In the genomic region with DNA sequence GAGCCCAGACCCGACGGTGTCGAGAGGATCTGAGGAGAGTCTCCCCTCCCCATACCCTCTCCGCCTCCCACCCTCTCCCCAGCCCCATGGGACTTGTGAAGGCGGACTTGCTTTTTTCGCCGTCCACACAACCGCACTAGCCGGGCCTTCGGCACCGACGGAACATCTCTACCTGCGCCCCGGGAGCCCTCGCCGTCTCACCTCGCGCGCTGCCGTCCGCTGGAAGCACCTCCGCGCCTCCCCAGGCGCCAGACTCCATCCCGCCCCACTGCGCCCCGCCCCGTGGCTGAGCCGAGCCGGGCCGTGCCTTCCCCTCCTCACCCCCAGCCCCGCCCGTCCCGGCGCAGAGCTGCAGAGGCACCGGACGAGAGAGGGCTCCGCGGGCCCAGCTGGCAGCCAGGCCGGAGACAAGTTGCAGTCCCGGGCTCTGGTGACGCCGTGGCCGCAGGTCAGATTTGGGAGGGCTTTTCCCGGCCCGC, we compare ENCODE assay signal across 10 cellular contexts. TPM values are rescaled to one million over a fixed set of nuclear protein-coding genes. Genes with fewer than 3 reads are reported as not detected.
A peak's percentile ranks its signal among the peaks of the same experiment; 100 is the strongest.
DNase-seq lines count a peak whose midpoint lies in the region; ATAC-seq lines count a peak whose summit lies in the region.
"Had no signal": no experiment of that assay in that cellular context is flagged by ENCODE, and none has a peak within 500 bp of the region (broad histone marks: within the 10 kb centered on the region; RNA-seq: fewer than 3 reads in every experiment).

A gene (plus strand): TSS at position 344 of the 479 bp plus-strand sequence. CDS start 1,973 bp downstream, outside the sequence.
A gene with protein sequence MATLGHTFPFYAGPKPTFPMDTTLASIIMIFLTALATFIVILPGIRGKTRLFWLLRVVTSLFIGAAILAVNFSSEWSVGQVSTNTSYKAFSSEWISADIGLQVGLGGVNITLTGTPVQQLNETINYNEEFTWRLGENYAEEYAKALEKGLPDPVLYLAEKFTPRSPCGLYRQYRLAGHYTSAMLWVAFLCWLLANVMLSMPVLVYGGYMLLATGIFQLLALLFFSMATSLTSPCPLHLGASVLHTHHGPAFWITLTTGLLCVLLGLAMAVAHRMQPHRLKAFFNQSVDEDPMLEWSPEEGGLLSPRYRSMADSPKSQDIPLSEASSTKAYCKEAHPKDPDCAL (minus strand): TSS at position 229 of the 479 bp plus-strand sequence. CDS start 6,865 bp downstream, outside the sequence.

- peaks cover 15% of the 10 kb centered on the region for H3K27me3 ChIP-seq in GM23248 (replicated peaks; ENCODE audit: insufficient read depth)
- peaks cover 18% of the 10 kb centered on the region for H3K27me3 ChIP-seq in rectal smooth muscle tissue (ENCODE audit: control insufficient read depth, insufficient read depth, low read length)

- intact Hi-C loops in left ventricle myocardium superior (cut with micrococcal nuclease): no loop called here

- H3K27ac ChIP-seq in GM23248: no peak within 1 kb of the TSS
- H3K27ac ChIP-seq in rectal smooth muscle tissue (ENCODE audit: low read depth, low read length): no peak within 1 kb of the TSS

- no peaks in the 10 kb centered on the region for H3K36me3 ChIP-seq in GM23248 (ENCODE audit: low read depth)
- no peaks in the 10 kb centered on the region for H3K36me3 ChIP-seq in rectal smooth muscle tissue (ENCODE audit: control insufficient read depth, insufficient read depth, low read length)

- H3K9ac ChIP-seq in GM23248 (no peak within 1 kb of the TSS), rectal smooth muscle tissue (ENCODE audit: low read length) (no peak within 1 kb of the TSS)

- H2AFZ ChIP-seq in GM23248: peak within 1 kb of the TSS; percentile 68

- DNase-seq in GM23248 (peak; percentile 56), left ventricle myocardium superior (peak; percentile 72), foreskin melanocyte (no peak), NAMALWA (ENCODE audit: low spot score) (no peak), HT-29 (ENCODE audit: low spot score) (no peak), A172 (ENCODE audit: low spot score) (no peak)
- DNase-seq in activated T-cell treated with anti-CD3 and anti-CD28 coated beads, Interleukin-2, amount 50 U/mL, for 48 hours: peak; percentile 49 to 56
- DNase-seq: activated CD4-positive, CD25-positive, alpha-beta regulatory T cell treated with anti-CD3 and anti-CD28 coated beads, Interleukin-2, amount 50 U/mL, for 72 hours had no signal

- ATAC-seq in left ventricle myocardium superior: peak; percentile 92

- no peaks in the 10 kb centered on the region for H3F3A ChIP-seq in GM23248 (ENCODE audit: insufficient read depth)

- peak within 1 kb of the TSS; percentile 37 for H3K4me2 ChIP-seq in GM23248 (ENCODE audit: unreplicated experiment)

- H3K4me3 ChIP-seq in GM23248: peak within 1 kb of the TSS; percentile 46
- peak within 1 kb of the TSS; percentile 40 for H3K4me3 ChIP-seq in rectal smooth muscle tissue (ENCODE audit: low read length)

- in situ Hi-C loops in GM23248 (cut with MboI): no loop called here

- no peaks in the 10 kb centered on the region for H3K9me2 ChIP-seq in GM23248 (ENCODE audit: insufficient read depth)

- 2 to 4% methylated on average over 10 to 41 of the region's 46 CpGs for WGBS in GM23248 (ENCODE audit: low coverage in 1 of 2, low lambda C conversion rate in 2 of 2, missing lambda C conversion rate in 2 of 2), 2 experiments

- H3K9me3 ChIP-seq in GM23248 (ENCODE audit: low read depth): no peaks in the 10 kb centered on the region

- H3K79me2 ChIP-seq in GM23248 (ENCODE audit: insufficient read depth): no peaks in the 10 kb centered on the region

- no peaks in the 10 kb centered on the region for H4K20me1 ChIP-seq in GM23248 (ENCODE audit: insufficient read depth)

- no peaks in the 10 kb centered on the region for H3K4me1 ChIP-seq in GM23248 (ENCODE audit: insufficient read depth)
- no peaks in the 10 kb centered on the region for H3K4me1 ChIP-seq in rectal smooth muscle tissue (ENCODE audit: control insufficient read depth, insufficient read depth, low read length)

RNA-seq across cellular contexts. Expression of the first gene that starts in this region (rescaled TPM):
- 0.32 and 0.89 TPM in 2 replicates for total RNA-seq in GM23248 (2014; rRNA removed; shearing (Covaris generic))
- polyA plus RNA-seq in GM23248 (2016; fragmentation: Nextera tagmentation; extraction: Ambion mirVana): 1.5 and 1.8 TPM in 2 replicates
- total RNA-seq in left ventricle myocardium superior: 0.50 TPM
- total RNA-seq in HT-29 (2014; rRNA removed; shearing (Covaris generic)): 1.5 and 3.1 TPM in 2 replicates
- not detected in 2 replicates for total RNA-seq in A172 (2014; rRNA removed; shearing (Covaris generic))
- total RNA-seq: glomerular endothelial cell had no signal

RNA-seq across cellular contexts. Expression of the second gene that starts in this region (rescaled TPM):
- total RNA-seq in GM23248 (2014; rRNA removed; shearing (Covaris generic)): 2.4 TPM in 1 of 2 replicates, not detected in the other
- 0.48 and 0.61 TPM in 2 replicates for polyA plus RNA-seq in GM23248 (2016; fragmentation: Nextera tagmentation; extraction: Ambion mirVana)
- total RNA-seq in left ventricle myocardium superior: 0.59 TPM
- total RNA-seq in HT-29 (2014; rRNA removed; shearing (Covaris generic)): 0.23 and 0.26 TPM in 2 replicates
- not detected in 2 replicates for total RNA-seq in A172 (2014; rRNA removed; shearing (Covaris generic))
- total RNA-seq: glomerular endothelial cell had no signal

Comparison
In these comparisons a context has a peak if more than half of its experiments do, and no peak if none do; other contexts are left out.
1. Peak in DNase-seq and ATAC-seq in left ventricle myocardium superior; RNA of the genes that start here not detected or under 1 TPM.
2. DNase-seq: peak in GM23248 (single experiment) and activated T-cell treated with anti-CD3 and anti-CD28 coated beads, Interleukin-2, amount 50 U/mL, for 48 hours (2 of 2); none in foreskin melanocyte (single experiment), NAMALWA (single experiment), HT-29 (single experiment) and A172 (single experiment).